12 cellular contexts compared by ENCODE assay signal in the genomic region with DNA sequence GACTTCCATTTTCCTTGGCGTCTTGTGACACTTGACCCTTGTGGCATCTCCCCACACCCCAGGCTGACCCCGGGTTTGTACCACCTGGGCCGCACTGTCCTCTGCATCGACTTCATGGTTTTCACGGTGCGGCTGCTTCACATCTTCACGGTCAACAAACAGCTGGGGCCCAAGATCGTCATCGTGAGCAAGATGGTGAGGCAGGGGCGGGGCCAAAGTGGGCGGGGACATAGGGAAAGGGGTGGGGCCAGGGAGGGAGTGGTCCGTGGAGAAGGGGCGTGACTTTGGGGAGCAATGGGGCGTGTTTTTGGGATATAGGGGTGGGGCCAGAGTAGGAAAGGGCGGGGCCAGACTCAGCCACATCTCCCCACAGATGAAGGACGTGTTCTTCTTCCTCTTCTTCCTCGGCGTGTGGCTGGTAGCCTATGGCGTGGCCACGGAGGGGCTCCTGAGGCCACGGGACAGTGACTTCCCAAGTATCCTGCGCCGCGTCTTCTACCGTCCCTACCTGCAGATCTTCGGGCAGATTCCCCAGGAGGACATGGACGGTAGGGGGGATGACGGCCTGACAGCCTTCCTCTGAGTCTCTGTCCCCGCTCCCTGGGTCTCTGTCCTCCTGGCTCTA. TPM values are rescaled to one million over a fixed set of nuclear protein-coding genes. Genes with fewer than 3 reads are reported as not detected.
A peak's percentile ranks its signal among the peaks of the same experiment; 100 is the strongest.
DNase-seq lines count a peak whose midpoint lies in the region; ATAC-seq, FAIRE-seq and TF ChIP-seq lines count a peak whose summit lies in the region.
"Had no signal": no experiment of that assay in that cellular context is flagged by ENCODE, and none has a peak within 500 bp of the region (broad histone marks: within the 10 kb centered on the region; RNA-seq: fewer than 3 reads in every experiment).

No MANE protein-coding gene starts in this region.

- H3K4me2 ChIP-seq in PC-3 (ENCODE audit: low read length) (no peak overlapping the region), hepatocyte (no peak overlapping the region)

- H3K9ac ChIP-seq in PC-3 (ENCODE audit: low read length), result no peak overlapping the region

- peak; percentile 53 for DNase-seq in A673 (ENCODE audit: low spot score)
- peak; percentile 21 for DNase-seq in EH (ENCODE audit: low read depth)
- DNase-seq in PC-3, result peak; percentile 40
- peak; percentile 50 for DNase-seq in epithelial cell of esophagus (ENCODE audit: low read depth)
- DNase-seq in GM12892 (ENCODE audit: insufficient read length), result no peak
- DNase-seq in HuH-7.5 (ENCODE audit: low spot score), result no peak
- no peak for DNase-seq in hepatocyte (ENCODE audit: low spot score)
- DNase-seq: DMS79, NCI-H2029 treated with DMSO at 0.1 percent for 48 hours had no signal

- no peaks in the 10 kb centered on the region for H3K27me3 ChIP-seq in A673 (replicated peaks; ENCODE audit: insufficient read depth, low read depth, low read length, poor library complexity)
- no peaks in the 10 kb centered on the region for H3K27me3 ChIP-seq in PC-3 (ENCODE audit: low read length)
- H3K27me3 ChIP-seq in hepatocyte, result no peaks in the 10 kb centered on the region
- H3K27me3 ChIP-seq: right atrium auricular region had no signal

- H3K9me3 ChIP-seq in A673 (ENCODE audit: low read depth, low read length, poor library complexity, severe bottlenecking), result no peaks in the 10 kb centered on the region
- H3K9me3 ChIP-seq in PC-3 (ENCODE audit: low read length), result no peaks in the 10 kb centered on the region
- no peaks in the 10 kb centered on the region for H3K9me3 ChIP-seq in hepatocyte (ENCODE audit: low read depth)
- H3K9me3 ChIP-seq: right atrium auricular region had no signal

- TF ChIP-seq CTCF in A673 (conservative IDR thresholded peaks at IDR 0.05; ENCODE audit: low read depth, low read length), result no peak
- TF ChIP-seq CTCF in PC-3 (conservative IDR thresholded peaks at IDR 0.05; ENCODE audit: low read depth, low read length), result no peak
- no peak for TF ChIP-seq CTCF in epithelial cell of esophagus (IDR thresholded peaks at IDR 0.05; ENCODE audit: insufficient read depth, low read depth, low read length, missing control alignments)
- TF ChIP-seq CTCF in hepatocyte (IDR thresholded peaks at IDR 0.05; ENCODE audit: poor library complexity), result no peak

- 94% methylated on average over 27 of the region's 29 CpGs for WGBS in hepatocyte (ENCODE audit: low lambda C conversion rate, missing lambda C conversion rate)

- TF ChIP-seq POLR2A in GM12892 (IDR thresholded peaks at IDR 0.05; ENCODE audit: low read depth, low read length), result no peak

- H3F3A ChIP-seq in PC-3 (ENCODE audit: low read length, unreplicated experiment), result no peaks in the 10 kb centered on the region

- H3K36me3 ChIP-seq in A673 (ENCODE audit: insufficient read depth, low read length, poor library complexity, severe bottlenecking) (peaks cover 32% of the 10 kb centered on the region), PC-3 (ENCODE audit: low read depth, low read length) (peaks cover 14% of the 10 kb centered on the region; the same call in 1 of the 2 replicates), hepatocyte (replicated peaks; ENCODE audit: insufficient read depth, low read depth) (no peaks in the 10 kb centered on the region)

- H3K4me3 ChIP-seq in A673 (ENCODE audit: low read depth, low read length, poor library complexity, severe bottlenecking) (no peak overlapping the region), PC-3 (ENCODE audit: low read length) (no peak overlapping the region), epithelial cell of esophagus (ENCODE audit: low read length) (no peak overlapping the region), hepatocyte (no peak overlapping the region)
- H3K4me3 ChIP-seq: right atrium auricular region had no signal

- BruUV-seq in A673 (replicated peaks; lab: Mats Ljungman, UMichigan), result no TSS peak
- BruUV-seq in PC-3 (replicated peaks; lab: Mats Ljungman, UMichigan), result no TSS peak

- CTCF ChIA-PET in A673 (lab: Charles Lee), result interaction anchor here (0.6 kb wide), 1 partner anchor 412 kb away, joined by 3 read pairs; no protein-coding TSS in a partner anchor
- CTCF ChIA-PET in PC-3 (lab: Charles Lee), result interaction anchor here (2.0 kb wide), 1 partner anchor 103 kb away, joined by 12 read pairs; no protein-coding TSS in a partner anchor

- H3K9me2 ChIP-seq in PC-3 (replicated peaks; ENCODE audit: low read length), result no peaks in the 10 kb centered on the region
- no peaks in the 10 kb centered on the region for H3K9me2 ChIP-seq in hepatocyte (replicated peaks; ENCODE audit: insufficient read depth)

- H3K4me1 ChIP-seq in A673 (ENCODE audit: insufficient read depth, low read length, poor library complexity, severe bottlenecking) (peaks cover 25% of the 10 kb centered on the region), PC-3 (ENCODE audit: insufficient read depth, low read length) (peaks cover 19% of the 10 kb centered on the region), hepatocyte (ENCODE audit: insufficient read depth) (no peaks in the 10 kb centered on the region)
- H3K4me1 ChIP-seq: right atrium auricular region had no signal

- no peak overlapping the region for H3K27ac ChIP-seq in A673 (ENCODE audit: low read depth, low read length, poor library complexity, severe bottlenecking)
- no peak overlapping the region for H3K27ac ChIP-seq in PC-3 (ENCODE audit: low read length)
- H3K27ac ChIP-seq in hepatocyte, result no peak overlapping the region
- H3K27ac ChIP-seq: right atrium auricular region had no signal

- intact Hi-C loops in A673 (cut with micrococcal nuclease; ENCODE audit: unreplicated experiment) (no loop called here), PC-3 (cut with micrococcal nuclease) (no loop called here)

- ATAC-seq in PC-3, result no peak
- no peak for ATAC-seq in GM18868 (IDR thresholded peaks at IDR 0.05; ENCODE audit: unreplicated experiment)

- H4K20me1 ChIP-seq in PC-3 (ENCODE audit: low read length) (no peaks in the 10 kb centered on the region), hepatocyte (ENCODE audit: insufficient read depth, poor library complexity, severe bottlenecking) (no peaks in the 10 kb centered on the region)

- H3K79me2 ChIP-seq in PC-3 (ENCODE audit: low read length) (no peaks in the 10 kb centered on the region), hepatocyte (no peaks in the 10 kb centered on the region)

- H2AFZ ChIP-seq in PC-3 (ENCODE audit: low read length) (no peak overlapping the region), hepatocyte (no peak overlapping the region)

- FAIRE-seq in GM12892 (lab: Jason Lieb, UNC), result no peak

- POLR2A ChIA-PET in A673 (lab: Charles Lee; ENCODE audit: low non-redundant PET), result no interaction called here
- POLR2A ChIA-PET in PC-3 (lab: Charles Lee; ENCODE audit: unreplicated experiment), result no interaction called here

RNA-seq across cellular contexts. Expression of gene TRPM4, which starts 42.8 kb away (rescaled TPM):
- total RNA-seq in A673 (2021) (107 and 116 TPM in 2 replicates), PC-3 (2014; rRNA removed) (30.0 and 40.4 TPM in 2 replicates), hepatocyte (6.6 and 7.0 TPM in 2 replicates)
- not detected for polyA plus RNA-seq in GM12892 (2012; ENCODE audit: missing spikeins)
- 20.5 and 23.2 TPM in 2 replicates for polyA plus RNA-seq in hepatocyte

RNA-seq across cellular contexts. Expression of gene HRC, which starts 45.2 kb away (rescaled TPM):
- total RNA-seq in A673 (2021), result not detected in 2 replicates
- not detected in 2 replicates for total RNA-seq in PC-3 (2014; rRNA removed)
- polyA plus RNA-seq in GM12892 (2012; ENCODE audit: missing spikeins), result not detected
- total RNA-seq in hepatocyte, result 0.44 and 0.50 TPM in 2 replicates
- 0.33 and 0.48 TPM in 2 replicates for polyA plus RNA-seq in hepatocyte
- total RNA-seq: glomerular endothelial cell had no signal

Comparison
In these comparisons a context has a peak if more than half of its experiments do, and no peak if none do; other contexts are left out.
1. DNase-seq: peak in A673 (single experiment), EH (single experiment), PC-3 (single experiment) and epithelial cell of esophagus (single experiment); none in GM12892 (single experiment), HuH-7.5 (single experiment) and hepatocyte (single experiment).